In the genomic region with DNA sequence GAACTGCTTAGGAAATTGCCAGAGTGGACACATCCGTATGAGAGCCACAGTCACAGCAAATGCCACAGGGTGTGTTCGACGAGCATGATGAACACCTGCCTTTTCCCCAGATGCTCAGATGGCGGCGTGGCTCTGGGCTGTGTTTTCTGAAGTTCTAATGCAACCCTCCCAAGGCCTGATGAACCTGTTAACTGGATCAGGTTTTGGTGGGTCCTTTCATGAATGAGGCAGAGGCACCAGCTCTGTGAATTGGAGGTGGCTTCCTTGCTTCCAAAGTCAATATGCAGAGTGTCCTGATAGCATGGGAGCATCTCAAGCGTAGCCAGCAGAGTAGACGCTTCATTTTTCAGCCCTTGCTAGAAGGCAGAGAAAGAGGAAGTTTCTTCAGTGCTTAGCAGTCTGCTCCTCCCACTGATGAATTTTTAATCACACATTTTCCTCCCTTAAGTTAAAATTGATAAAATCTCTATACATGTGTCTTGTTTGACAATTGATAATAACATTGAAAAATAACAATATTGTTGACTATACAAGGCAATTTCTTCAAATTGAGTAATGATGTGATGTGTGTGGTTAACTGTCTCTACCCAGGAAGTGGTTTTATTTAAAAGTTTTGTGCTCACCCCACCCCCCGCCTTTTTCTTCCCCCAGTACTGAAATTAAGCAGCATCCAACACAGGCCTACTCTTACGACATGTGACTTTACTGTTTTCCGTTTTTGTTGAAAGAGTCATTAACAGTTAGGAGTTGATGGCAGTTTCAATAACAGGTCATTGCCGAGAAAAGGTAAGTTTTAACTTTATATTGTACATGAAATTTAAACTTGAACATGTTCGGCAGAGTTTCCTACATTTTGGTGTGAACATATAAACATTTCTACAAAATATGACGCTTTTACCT, we compare ENCODE assay signal across 8 cellular contexts. TPM values are rescaled to one million over a fixed set of nuclear protein-coding genes. Genes with fewer than 3 reads are reported as not detected.
DNase-seq lines count a peak whose midpoint lies in the region; ATAC-seq and TF ChIP-seq lines count a peak whose summit lies in the region.
"Had no signal": no experiment of that assay in that cellular context is flagged by ENCODE, and none has a peak within 500 bp of the region (broad histone marks: within the 10 kb centered on the region; RNA-seq: fewer than 3 reads in every experiment).

A gene (plus strand): TSS at position 739 of the 900 bp plus-strand sequence.

- H3K4me3 Mint-ChIP-seq in T-helper 1 cell treated with Interleukin-12 subunit alpha and Interleukin-12 subunit beta and Interleukin-4 antibody, amounts not matched to agents 30 μg/mL and 1 μg/mL, for 36 hours = peak within 1 kb of the TSS; percentile 81
- H3K4me3 Mint-ChIP-seq: brain had no signal

- H3K79me2 ChIP-seq in smooth muscle cell (ENCODE audit: low read depth) = no peaks in the 10 kb centered on the region

- peak; percentile 83 for ATAC-seq in HG03097 (IDR thresholded peaks at IDR 0.05; ENCODE audit: low FRiP score, unreplicated experiment)

- no peak within 1 kb of the TSS for H3K9ac ChIP-seq in smooth muscle cell (ENCODE audit: low read depth)

- peak; percentile 37 for DNase-seq in activated naive CD8-positive, alpha-beta T cell treated with anti-CD3 and anti-CD28 coated beads, Interleukin-2, amount 50 U/mL, for 16 hours (ENCODE audit: low read depth, low spot score)
- DNase-seq in smooth muscle cell (lab: John Stamatoyannopoulos, UW; ENCODE audit: unreplicated experiment) (no peak), HCEC 1CT (no peak), DMS 273 (lab: John Stamatoyannopoulos, UW; ENCODE audit: unreplicated experiment) (no peak)

- H2AFZ ChIP-seq in smooth muscle cell (ENCODE audit: low read depth) = peak within 1 kb of the TSS; percentile 5

- H4K20me1 ChIP-seq in smooth muscle cell (ENCODE audit: low read depth) = no peaks in the 10 kb centered on the region

- H3K27ac Mint-ChIP-seq in T-helper 1 cell treated with Interleukin-12 subunit alpha and Interleukin-12 subunit beta and Interleukin-4 antibody, amounts not matched to agents 30 μg/mL and 1 μg/mL, for 36 hours = peak within 1 kb of the TSS; percentile 98
- H3K27ac Mint-ChIP-seq: brain had no signal

- no peak within 1 kb of the TSS for H3K4me2 ChIP-seq in smooth muscle cell

- peaks cover 17% of the 10 kb centered on the region for H3K36me3 Mint-ChIP-seq in T-helper 1 cell treated with Interleukin-12 subunit alpha and Interleukin-12 subunit beta and Interleukin-4 antibody, amounts not matched to agents 30 μg/mL and 1 μg/mL, for 36 hours (ENCODE audit: low read depth)
- H3K36me3 Mint-ChIP-seq: brain had no signal

- TF ChIP-seq POLR2A in GM19193 (IDR thresholded peaks at IDR 0.05; ENCODE audit: extremely low read depth, insufficient read depth, insufficient read length) = peak; percentile 64

- H3K27ac ChIP-seq in smooth muscle cell (ENCODE audit: low read depth) = no peak within 1 kb of the TSS

- no peaks in the 10 kb centered on the region for H3F3A ChIP-seq in smooth muscle cell (ENCODE audit: low read depth)

- WGBS in smooth muscle cell (ENCODE audit: low lambda C conversion rate) = 82% methylated on average over 13 of the region's 13 CpGs

- H3K27me3 ChIP-seq in smooth muscle cell (ENCODE audit: low read depth) = peaks cover 2% of the 10 kb centered on the region

- no peak for TF ChIP-seq CTCF in smooth muscle cell (IDR thresholded peaks at IDR 0.05; ENCODE audit: borderline replicate concordance, insufficient read depth, poor library complexity, severe bottlenecking)

- H3K4me3 ChIP-seq in smooth muscle cell = no peak within 1 kb of the TSS

- no peaks in the 10 kb centered on the region for H3K36me3 ChIP-seq in smooth muscle cell (ENCODE audit: low read depth)

- H3K4me1 Mint-ChIP-seq in T-helper 1 cell treated with Interleukin-12 subunit alpha and Interleukin-12 subunit beta and Interleukin-4 antibody, amounts not matched to agents 30 μg/mL and 1 μg/mL, for 36 hours (ENCODE audit: low read depth) = peaks cover 39% of the 10 kb centered on the region
- H3K4me1 Mint-ChIP-seq: brain had no signal

- H3K4me1 ChIP-seq in smooth muscle cell (ENCODE audit: low read depth) = no peaks in the 10 kb centered on the region

- H3K9me3 ChIP-seq in smooth muscle cell (replicated peaks; ENCODE audit: low read depth) = no peaks in the 10 kb centered on the region

- H3K9me3 Mint-ChIP-seq in T-helper 1 cell treated with Interleukin-12 subunit alpha and Interleukin-12 subunit beta and Interleukin-4 antibody, amounts not matched to agents 30 μg/mL and 1 μg/mL, for 36 hours = peaks cover 5% of the 10 kb centered on the region

- no peaks in the 10 kb centered on the region for H3K27me3 Mint-ChIP-seq in T-helper 1 cell treated with Interleukin-12 subunit alpha and Interleukin-12 subunit beta and Interleukin-4 antibody, amounts not matched to agents 30 μg/mL and 1 μg/mL, for 36 hours (ENCODE audit: low read depth)
- H3K27me3 Mint-ChIP-seq: brain had no signal

RNA-seq across cellular contexts. Expression of the gene that starts here (rescaled TPM):
- total RNA-seq in smooth muscle cell = not detected in 2 replicates
- polyA plus RNA-seq in smooth muscle cell = not detected in 2 replicates
